8 cellular contexts compared by ENCODE assay signal in genomic region chr16:18762713-18763112, GRCh38. TPM values are rescaled to one million over a fixed set of nuclear protein-coding genes. Genes with fewer than 3 reads are reported as not detected.
DNase-seq lines count a peak whose midpoint lies in the region; ATAC-seq, FAIRE-seq and TF ChIP-seq lines count a peak whose summit lies in the region.
"Not testable (repeated sequence)": the region's sequence is repeated elsewhere in the genome, so short reads cannot be mapped to it uniquely, and the experiment has no call there.

No MANE protein-coding gene starts in this region.

- SMC1A ChIA-PET in GM12878 (lab: Charles Lee; ENCODE audit: uncharacterized antibody, unreplicated experiment), result not testable (repeated sequence)

- H3K27me3 ChIP-seq in OCI-LY3 (ENCODE audit: low read depth, low read length); GM12878 (replicated peaks in 1 of 2; ENCODE audit: control insufficient read depth in 2 of 2, insufficient read depth in 2 of 2, low read length in 1 of 2); psoas muscle (ENCODE audit: insufficient read depth in 3 of 3, low read length in 2 of 3): not testable (repeated sequence)

- 0% methylated on average over 3 of the region's 5 CpGs for WGBS in GM12878 (ENCODE audit: insufficient coverage, insufficient replicate concordance, low lambda C conversion rate, missing lambda C conversion rate)
- WGBS in psoas muscle, 3 donors, result 16 to 25% (median 21%) methylated on average over 3 of the region's 5 CpGs

- BruUV-seq in GM12878 (replicated peaks; lab: Mats Ljungman, UMichigan), result not testable (repeated sequence)

- in situ Hi-C loops in GM12878 (cut with MboI), result loop anchor here (25.0 kb wide), 2 partner anchors 825 to 1200 kb away; no protein-coding TSS in a partner anchor

- not testable (repeated sequence) for TF ChIP-seq EP300 in GM12878 (IDR thresholded peaks at IDR 0.05; ENCODE audit: borderline replicate concordance in 1 of 2, control insufficient read depth in 1 of 2, low read depth in 2 of 2, low read length in 2 of 2)

- not testable (repeated sequence) for H3K9me3 ChIP-seq in OCI-LY3 (ENCODE audit: insufficient read depth, low read length); GM12878 (replicated peaks; ENCODE audit: control insufficient read depth, insufficient read depth, low read length); psoas muscle

- H2AFZ ChIP-seq in OCI-LY3 (ENCODE audit: low read depth, low read length); GM12878 (ENCODE audit: control insufficient read depth, low read depth, low read length): not testable (repeated sequence)

- H3K79me2 ChIP-seq in OCI-LY3 (ENCODE audit: low read length); GM12878 (ENCODE audit: control insufficient read depth, insufficient read depth, low read length): not testable (repeated sequence)

- TF ChIP-seq CTCF in OCI-LY3 (IDR thresholded peaks at IDR 0.05; ENCODE audit: low read depth, low read length); GM12878 (IDR thresholded peaks at IDR 0.05 in 2 of 3, conservative IDR thresholded peaks at IDR 0.05 in 1 of 3; ENCODE audit: control insufficient read depth in 2 of 3, extremely low read depth in 1 of 3, insufficient read depth in 1 of 3, low read depth in 3 of 3, low read length in 3 of 3); psoas muscle (IDR thresholded peaks at IDR 0.05): not testable (repeated sequence)

- not testable (repeated sequence) for H3K9ac ChIP-seq in OCI-LY3 (ENCODE audit: low read length); GM12878 (ENCODE audit: control insufficient read depth, insufficient read depth, low read length)

- not testable (repeated sequence) for H3K36me3 ChIP-seq in OCI-LY3 (replicated peaks; ENCODE audit: low read depth, low read length); GM12878 (ENCODE audit: control insufficient read depth in 2 of 2, insufficient read depth in 2 of 2, low read length in 1 of 2); psoas muscle (ENCODE audit: insufficient read depth in 1 of 2, low read depth in 1 of 2)

- intact Hi-C loops in GM12878 (cut with micrococcal nuclease; ENCODE audit: unreplicated experiment); psoas muscle (cut with DNase I): not testable (repeated sequence)

- not testable (repeated sequence) for H4K20me1 ChIP-seq in OCI-LY3 (ENCODE audit: insufficient read depth, low read length); GM12878 (ENCODE audit: control insufficient read depth, insufficient read depth)

- peak overlapping the region; percentile 24; the same call in 1 of the 2 replicates for H3K4me2 ChIP-seq in OCI-LY3 (ENCODE audit: low read length)
- not testable (repeated sequence) for H3K4me2 ChIP-seq in GM12878 (ENCODE audit: control insufficient read depth, insufficient read depth)

- CTCF ChIA-PET in GM12878 (lab: Yijun Ruan, JAX), result not testable (repeated sequence)

- TF ChIP-seq POLR2A in GM12878 (IDR thresholded peaks at IDR 0.05; ENCODE audit: low read depth, low read length), result not testable (repeated sequence)

- DNase-seq in GM12878 (ENCODE audit: low read depth, low spot score); psoas muscle: not testable (repeated sequence)

- RAD21 ChIA-PET in GM12878 (lab: Charles Lee; ENCODE audit: unreplicated experiment), result not testable (repeated sequence)

- ATAC-seq in GM18517 (IDR thresholded peaks at IDR 0.05; ENCODE audit: unreplicated experiment) (peak; percentile 53), GM19455 (IDR thresholded peaks at IDR 0.05; ENCODE audit: unreplicated experiment) (peak; percentile 47), GM21786 (IDR thresholded peaks at IDR 0.05; ENCODE audit: unreplicated experiment) (peak; percentile 61), HG02938 (IDR thresholded peaks at IDR 0.05; ENCODE audit: unreplicated experiment) (peak; percentile 58), HG03354 (IDR thresholded peaks at IDR 0.05; ENCODE audit: poor library complexity, severe bottlenecking, unreplicated experiment) (peak; percentile 57), GM12878 (peak; percentile 64), psoas muscle (peak; percentile 67 to 85 (median 81))

- H3K27ac ChIP-seq in OCI-LY3 (ENCODE audit: low read length), result peak overlapping the region; percentile 28; the same call in 1 of the 2 replicates
- not testable (repeated sequence) for H3K27ac ChIP-seq in GM12878 (ENCODE audit: control insufficient read depth, insufficient read depth); psoas muscle

- peak; percentile 91 for FAIRE-seq in GM12878 (lab: Jason Lieb, UNC)

- H3K4me1 ChIP-seq in OCI-LY3 (ENCODE audit: low read length); GM12878 (ENCODE audit: control insufficient read depth, insufficient read depth, low read length); psoas muscle: not testable (repeated sequence)

- not testable (repeated sequence) for H3K4me3 ChIP-seq in OCI-LY3 (ENCODE audit: low read length); GM12878; psoas muscle

- TF ChIP-seq RAD21 in GM12878 (IDR thresholded peaks at IDR 0.05; ENCODE audit: insufficient read depth, low read depth, low read length), result not testable (repeated sequence)

- POLR2A ChIA-PET in GM12878 (lab: Charles Lee), result not testable (repeated sequence)

TF ChIP-seq in GM12878, 131 proteins besides CTCF, POLR2A, EP300 and RAD21:
- peak; percentile 44 for TF ChIP-seq JUNB (IDR thresholded peaks at IDR 0.05)
TF ChIP-seq in GM12878: peak in this region for 1; not testable (repeated sequence) for 130.

RNA-seq across cellular contexts. Expression of gene RPS15A, which starts 27.4 kb away (rescaled TPM):
- 436 and 466 TPM in 2 replicates for total RNA-seq in GM12878 (2013; cell fraction: nucleolus; rRNA removed)
- total RNA-seq in GM12878 (2014; rRNA removed) (2,382 and 2,699 TPM in 2 replicates), GM12878 (2014; rRNA removed; fragmentation: Illumina TruSeq; extraction: Trizol) (3,837 and 4,067 TPM in 2 replicates), GM12878 (2021) (2,387 and 2,491 TPM in 2 replicates), psoas muscle (1,000 to 10,000 TPM in 2 of 4 donors, 100 to 1,000 TPM in 2; 822 to 1,272 (median 1,015) TPM)
- polyA plus RNA-seq in GM12878 (2011; ENCODE audit: low read depth), result 25,879 TPM
- polyA plus RNA-seq in GM12878 (2011; rRNA removed) (6,408 and 6,567 TPM in 2 replicates), GM12878 (2014; fragmentation: Illumina TruSeq; extraction: Trizol) (5,078 and 7,979 TPM in 2 replicates), GM12878 (2014; fragmentation: Nextera tagmentation; extraction: Ambion mirVana) (1,000 to 10,000 TPM; 2,843 to 3,155 TPM), GM12878 (2014; rRNA removed) (5,701 and 5,848 TPM in 2 replicates), GM12878 (2016; fragmentation: Nextera tagmentation; extraction: Ambion mirVana) (1,000 to 10,000 TPM; 1,566 to 1,602 TPM), psoas muscle (1,000 to 10,000 TPM; 2,392 to 3,567 (median 3,085) TPM)
- polyA plus RNA-seq in GM12878 (2011; cell fraction: cytosol; rRNA removed), result 6,382 and 6,408 TPM in 2 replicates
- 1,845 and 1,986 TPM in 2 replicates for polyA plus RNA-seq in GM12878 (2011; cell fraction: nucleus; rRNA removed)
- polyA plus RNA-seq in GM12878 (2012), result 6,609 and 6,771 TPM in 2 replicates
- polyA minus RNA-seq in GM12878 (2011; rRNA and poly(A)+ RNA removed), result 1,460 and 2,424 TPM in 2 replicates
- polyA minus RNA-seq in GM12878 (2011; cell fraction: cytosol; rRNA and poly(A)+ RNA removed), result 279 and 295 TPM in 2 replicates
- 116 and 153 TPM in 2 replicates for polyA minus RNA-seq in GM12878 (2011; cell fraction: nucleus; rRNA and poly(A)+ RNA removed)

RNA-seq across cellular contexts. Expression of gene ARL6IP1, which starts 38.6 kb away (rescaled TPM):
- total RNA-seq in GM12878 (2013; cell fraction: nucleolus; rRNA removed), result 152 and 163 TPM in 2 replicates
- total RNA-seq in GM12878 (2014; rRNA removed), result 174 and 216 TPM in 2 replicates
- 127 and 130 TPM in 2 replicates for total RNA-seq in GM12878 (2014; rRNA removed; fragmentation: Illumina TruSeq; extraction: Trizol)
- total RNA-seq in GM12878 (2021), result 99.3 and 107 TPM in 2 replicates
- polyA plus RNA-seq in GM12878 (2011; ENCODE audit: low read depth), result 61.9 TPM
- 269 and 375 TPM in 2 replicates for polyA plus RNA-seq in GM12878 (2011; rRNA removed)
- polyA plus RNA-seq in GM12878 (2011; cell fraction: cytosol; rRNA removed), result 117 and 194 TPM in 2 replicates
- polyA plus RNA-seq in GM12878 (2011; cell fraction: nucleus; rRNA removed), result 61.4 and 63.5 TPM in 2 replicates
- polyA plus RNA-seq in GM12878 (2012), result 88.8 and 115 TPM in 2 replicates
- polyA plus RNA-seq in GM12878 (2014; fragmentation: Illumina TruSeq; extraction: Trizol), result 154 and 197 TPM in 2 replicates
- polyA plus RNA-seq in GM12878 (2014; fragmentation: Nextera tagmentation; extraction: Ambion mirVana), result 100 to 1,000 TPM; 219 to 334 TPM
- polyA plus RNA-seq in GM12878 (2014; rRNA removed), result 106 and 110 TPM in 2 replicates
- polyA plus RNA-seq in GM12878 (2016; fragmentation: Nextera tagmentation; extraction: Ambion mirVana), result 100 to 1,000 TPM; 263 to 264 TPM
- 200 and 263 TPM in 2 replicates for polyA minus RNA-seq in GM12878 (2011; rRNA and poly(A)+ RNA removed)
- 86.3 and 90.9 TPM in 2 replicates for polyA minus RNA-seq in GM12878 (2011; cell fraction: cytosol; rRNA and poly(A)+ RNA removed)
- polyA minus RNA-seq in GM12878 (2011; cell fraction: nucleus; rRNA and poly(A)+ RNA removed), result 32.9 and 43.9 TPM in 2 replicates
- 10 to 100 TPM; 13.2 to 24.6 (median 15.1) TPM for total RNA-seq in psoas muscle
- polyA plus RNA-seq in psoas muscle, result 10 to 100 TPM; 15.9 to 22.7 (median 20.1) TPM
